Comparison of ENCODE assay signal across 8 cellular contexts in the genomic region with DNA sequence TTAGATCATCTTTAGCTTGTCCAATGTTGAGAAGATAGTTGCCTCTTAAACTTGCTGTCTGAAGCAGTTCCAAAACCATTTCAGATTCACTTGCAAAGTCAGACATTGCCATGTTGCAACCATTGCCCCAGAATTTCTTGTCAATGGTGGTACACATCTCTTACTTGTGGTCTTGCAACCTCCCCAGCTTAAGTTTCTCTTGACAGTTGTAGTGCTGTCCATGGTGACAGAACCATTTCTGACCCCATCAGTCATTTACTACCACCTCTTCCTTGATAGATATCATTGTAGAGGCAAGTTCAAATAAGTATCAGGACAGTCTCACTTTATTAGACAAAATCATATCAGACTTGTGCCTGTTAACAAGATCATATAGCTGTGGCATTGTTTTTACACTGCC.
"Had no signal": no experiment of that assay in that cellular context is flagged by ENCODE, and none has a peak within 500 bp of the region (broad histone marks: within the 10 kb centered on the region; RNA-seq: fewer than 3 reads in every experiment).

No MANE protein-coding gene starts in this region.

- H3K9me3 Mint-ChIP-seq: H9, IgD-negative memory B cell had no signal

- H2AFZ ChIP-seq: GM23248 had no signal

- DNase-seq: GM23248, H9, HCEC 1CT, KG1 had no signal

- H3K4me3 Mint-ChIP-seq: H9, IgD-negative memory B cell had no signal

- ATAC-seq: HepG2, K562 had no signal

- H3K9ac ChIP-seq: GM23248 had no signal

- H3K27ac ChIP-seq: GM23248, HL-60 had no signal

- H3K27me3 Mint-ChIP-seq: IgD-negative memory B cell had no signal

- H3K4me1 Mint-ChIP-seq: H9, IgD-negative memory B cell had no signal

- H3K36me3 Mint-ChIP-seq: IgD-negative memory B cell had no signal

- H3K4me3 ChIP-seq: GM23248, K562 had no signal

- H3K27ac Mint-ChIP-seq: H9, IgD-negative memory B cell had no signal
